In genomic region chr3:50255251-50255615, GRCh38 we compare ENCODE assay signal across 13 cellular contexts. TPM values are rescaled to one million over a fixed set of nuclear protein-coding genes. Genes with fewer than 3 reads are reported as not detected.
DNase-seq lines count a peak whose midpoint lies in the region; ATAC-seq, FAIRE-seq and TF ChIP-seq lines count a peak whose summit lies in the region.
"Had no signal": no experiment of that assay in that cellular context is flagged by ENCODE, and none has a peak within 500 bp of the region (broad histone marks: within the 10 kb centered on the region; RNA-seq: fewer than 3 reads in every experiment).

No MANE protein-coding gene starts in this region.

- H2AFZ ChIP-seq in GM23338 (no peak overlapping the region), keratinocyte (ENCODE audit: control insufficient read depth, low read length) (no peak overlapping the region)

- H3K4me3 Mint-ChIP-seq in GM23338, result no peak overlapping the region
- H3K4me3 Mint-ChIP-seq: CD4-positive, alpha-beta T cell; naive thymus-derived CD8-positive, alpha-beta T cell had no signal

- H3K27ac ChIP-seq in GM23338 (ENCODE audit: low read depth), result 0 out of 2 replicates have a peak overlapping the region, but pooled peaks have one; percentile 45
- H3K27ac ChIP-seq in angular gyrus (ENCODE audit: low read depth, low read length), result peak overlapping the region; percentile 48
- peak overlapping the region; percentile 71 for H3K27ac ChIP-seq in keratinocyte (ENCODE audit: control insufficient read depth, insufficient read depth, low read length)
- peak overlapping the region; percentile 92 for H3K27ac ChIP-seq in subcutaneous abdominal adipose tissue (ENCODE audit: low read depth, low read length)

- peaks cover 3% of the 10 kb centered on the region for H3K9me1 ChIP-seq in keratinocyte (ENCODE audit: control insufficient read depth, extremely low read depth, insufficient read depth, low read length)

- TF ChIP-seq CTCF in GM23338 (conservative IDR thresholded peaks at IDR 0.05; ENCODE audit: low read depth in 2 of 2), result no peak
- TF ChIP-seq CTCF in keratinocyte (optimal IDR thresholded peaks at IDR 0.05 in 1 of 3, IDR thresholded peaks at IDR 0.05 in 1 of 3, conservative IDR thresholded peaks at IDR 0.05 in 1 of 3; ENCODE audit: extremely low read depth in 1 of 3, insufficient read depth in 2 of 3, low read length in 3 of 3), result no peak
- TF ChIP-seq CTCF in GM10266 (IDR thresholded peaks at IDR 0.05; ENCODE audit: control insufficient read depth, insufficient read depth, low read depth, missing control alignments), result no peak

- H3F3A ChIP-seq in GM23338 (replicated peaks; ENCODE audit: low read depth), result peaks cover 23% of the 10 kb centered on the region

- peaks cover 14% of the 10 kb centered on the region for H3K36me3 ChIP-seq in GM23338 (ENCODE audit: insufficient read depth)
- H3K36me3 ChIP-seq in keratinocyte (ENCODE audit: control insufficient read depth in 2 of 2, extremely low read depth in 1 of 2, insufficient read depth in 2 of 2, low read length in 2 of 2), result peaks cover 26 to 38% of the 10 kb centered on the region in 2 experiments
- peaks cover 0 to 84% (median 66%) of the 10 kb centered on the region in 5 donors for H3K36me3 ChIP-seq in subcutaneous abdominal adipose tissue (ENCODE audit: control insufficient read depth in 5 of 5, insufficient read depth in 5 of 5, low read length in 5 of 5)

- peaks cover 11% of the 10 kb centered on the region for H3K79me2 ChIP-seq in GM23338 (replicated peaks; ENCODE audit: insufficient read depth)
- peaks cover 27% of the 10 kb centered on the region for H3K79me2 ChIP-seq in keratinocyte (ENCODE audit: control insufficient read depth, insufficient read depth, low read length)

- H3K4me1 Mint-ChIP-seq in GM23338, result peaks cover 24% of the 10 kb centered on the region

- H3K27me3 ChIP-seq in GM23338 (ENCODE audit: insufficient read depth) (no peaks in the 10 kb centered on the region), keratinocyte (ENCODE audit: control insufficient read depth, extremely low read depth, insufficient read depth, low read length) (no peaks in the 10 kb centered on the region), subcutaneous abdominal adipose tissue (ENCODE audit: control insufficient read depth in 5 of 5, insufficient read depth in 4 of 5, low read length in 5 of 5) (no peaks in the 10 kb centered on the region)

- H3K4me3 ChIP-seq in GM23338, result no peak overlapping the region
- H3K4me3 ChIP-seq in keratinocyte (ENCODE audit: control insufficient read depth in 2 of 3, extremely low read depth in 1 of 3, insufficient read depth in 2 of 3, low read depth in 1 of 3, low read length in 3 of 3), result no peak overlapping the region
- peak overlapping the region in 1 of 5 donors; percentile 10 for H3K4me3 ChIP-seq in subcutaneous abdominal adipose tissue (ENCODE audit: low read depth in 1 of 5, low read length in 5 of 5)

- no peaks in the 10 kb centered on the region for H3K9me2 ChIP-seq in GM23338 (ENCODE audit: insufficient read depth)

- H3K9me3 Mint-ChIP-seq in GM23338, result no peaks in the 10 kb centered on the region; the same call in 2 of the 3 replicates
- H3K9me3 Mint-ChIP-seq: CD4-positive, alpha-beta T cell; naive thymus-derived CD8-positive, alpha-beta T cell had no signal

- peak overlapping the region; percentile 46 for H3K9ac ChIP-seq in keratinocyte (ENCODE audit: control insufficient read depth, extremely low read depth, insufficient read depth, low read length)
- H3K9ac ChIP-seq in subcutaneous abdominal adipose tissue (ENCODE audit: low read length in 5 of 5), result peak overlapping the region in 2 of 5 donors; percentile 46 to 56

- H3K27me3 Mint-ChIP-seq in GM23338 (ENCODE audit: insufficient read depth, low read depth, poor library complexity), result peaks cover 14% of the 10 kb centered on the region
- H3K27me3 Mint-ChIP-seq: CD4-positive, alpha-beta T cell; naive thymus-derived CD8-positive, alpha-beta T cell had no signal

- peaks cover 13% of the 10 kb centered on the region; the same call in 1 of the 2 replicates for H4K20me1 ChIP-seq in GM23338 (replicated peaks; ENCODE audit: insufficient read depth)
- peaks cover 9% of the 10 kb centered on the region for H4K20me1 ChIP-seq in keratinocyte (ENCODE audit: control insufficient read depth, extremely low read depth, insufficient read depth, low read length)

- no peaks in the 10 kb centered on the region for H3K9me3 ChIP-seq in keratinocyte (ENCODE audit: control insufficient read depth, low read depth, low read length)
- H3K9me3 ChIP-seq in subcutaneous abdominal adipose tissue (ENCODE audit: control insufficient read depth in 5 of 5, low read length in 5 of 5), result peaks cover 0 to 10% (median 6%) of the 10 kb centered on the region in 5 donors

- H3K4me1 ChIP-seq in GM23338 (ENCODE audit: insufficient read depth) (peaks cover 6% of the 10 kb centered on the region; the same call in 1 of the 2 replicates), keratinocyte (ENCODE audit: control insufficient read depth, extremely low read depth, insufficient read depth, low read length) (peaks cover 38% of the 10 kb centered on the region), subcutaneous abdominal adipose tissue (ENCODE audit: control insufficient read depth in 5 of 5, insufficient read depth in 5 of 5, low read length in 5 of 5) (peaks cover 10 to 73% (median 51%) of the 10 kb centered on the region in 5 donors)

- peak; percentile 63 for FAIRE-seq in keratinocyte (lab: Jason Lieb, UNC)

- peaks cover 55% of the 10 kb centered on the region for H3K36me3 Mint-ChIP-seq in GM23338 (ENCODE audit: low read depth)

- DNase-seq in GM23338 (ENCODE audit: low spot score), result no peak
- DNase-seq in keratinocyte (ENCODE audit: low read depth, low spot score), result no peak
- DNase-seq in GM10266 (ENCODE audit: extremely low spot score), result no peak
- no peak for DNase-seq in HPDE6-E6E7 (ENCODE audit: extremely low spot score)
- DNase-seq in NK-92 treated with Interleukin-12 subunit alpha and Interleukin-12 subunit beta, amount 100 ng/mL, for 24 hours (lab: John Stamatoyannopoulos, UW), result no peak
- no peak for DNase-seq in HuH-7.5 (ENCODE audit: low spot score)
- DNase-seq: CD4-positive, alpha-beta T cell; naive thymus-derived CD8-positive, alpha-beta T cell; SHP77 treated with DMSO at 0.1 percent for 48 hours had no signal

- dilution Hi-C loops in keratinocyte (cut with MboI; ENCODE audit: extremely low pct_ligation_motif_present, low sequenced_read_pairs), result no loop called here

- no peak for ATAC-seq in GM23338
- ATAC-seq: naive thymus-derived CD8-positive, alpha-beta T cell had no signal

- no peak overlapping the region for H3K27ac Mint-ChIP-seq in GM23338

- H3K4me2 ChIP-seq in GM23338, result no peak overlapping the region
- peak overlapping the region; percentile 7 for H3K4me2 ChIP-seq in keratinocyte (ENCODE audit: control insufficient read depth, extremely low read depth, insufficient read depth, low read depth, low read length)

RNA-seq across cellular contexts. Expression of gene SEMA3B, which starts 13.7 kb away (rescaled TPM):
- 2.4 and 8.0 TPM in 2 replicates for total RNA-seq in GM23338 (2014; rRNA removed; shearing (Covaris generic))
- polyA plus RNA-seq in GM23338 (2016; fragmentation: Nextera tagmentation; extraction: Ambion mirVana) (3.0 and 3.3 TPM in 2 replicates), keratinocyte (0.33 to 0.81 TPM (median 0.58 TPM) in 3 replicates)
- 1.2 TPM for polyA plus RNA-seq in keratinocyte (2011; ENCODE audit: low read depth)
- 0.23 and 0.26 TPM in 2 replicates for polyA plus RNA-seq in keratinocyte (2011; cell fraction: cytosol; rRNA removed)
- 2.5 and 3.3 TPM in 2 replicates for polyA plus RNA-seq in keratinocyte (2011; cell fraction: nucleus; rRNA removed)
- 0.52 and 0.86 TPM in 2 replicates for polyA plus RNA-seq in keratinocyte (2012; ENCODE audit: low replicate concordance)
- polyA minus RNA-seq in keratinocyte, result 0.29 to 0.33 TPM (median 0.30 TPM) in 3 replicates
- polyA minus RNA-seq in keratinocyte (2011; cell fraction: cytosol; rRNA and poly(A)+ RNA removed), result 8.8 TPM
- polyA minus RNA-seq in keratinocyte (2011; cell fraction: nucleus; rRNA and poly(A)+ RNA removed), result 2.9 and 3.7 TPM in 2 replicates

RNA-seq across cellular contexts. Expression of gene GNAI2, which starts 19.2 kb away (rescaled TPM):
- total RNA-seq in GM23338 (2014; rRNA removed; shearing (Covaris generic)), result 132 and 153 TPM in 2 replicates
- polyA plus RNA-seq in GM23338 (2016; fragmentation: Nextera tagmentation; extraction: Ambion mirVana), result 138 and 140 TPM in 2 replicates
- 268 to 419 TPM (median 341 TPM) in 3 replicates for polyA plus RNA-seq in keratinocyte
- 90.9 TPM for polyA plus RNA-seq in keratinocyte (2011; ENCODE audit: low read depth)
- polyA plus RNA-seq in keratinocyte (2011; cell fraction: cytosol; rRNA removed), result 360 and 497 TPM in 2 replicates
- 163 and 215 TPM in 2 replicates for polyA plus RNA-seq in keratinocyte (2011; cell fraction: nucleus; rRNA removed)
- polyA plus RNA-seq in keratinocyte (2012; ENCODE audit: low replicate concordance), result 96.9 and 241 TPM in 2 replicates
- polyA minus RNA-seq in keratinocyte, result 357 to 545 TPM (median 495 TPM) in 3 replicates
- polyA minus RNA-seq in keratinocyte (2011; cell fraction: cytosol; rRNA and poly(A)+ RNA removed), result 236 TPM
- polyA minus RNA-seq in keratinocyte (2011; cell fraction: nucleus; rRNA and poly(A)+ RNA removed), result 63.3 and 89.7 TPM in 2 replicates

RNA-seq across cellular contexts. Expression of gene LSMEM2, which starts 23.7 kb away (rescaled TPM):
- 0.59 and 1.5 TPM in 2 replicates for total RNA-seq in GM23338 (2014; rRNA removed; shearing (Covaris generic))
- polyA plus RNA-seq in GM23338 (2016; fragmentation: Nextera tagmentation; extraction: Ambion mirVana) (0.86 and 1.5 TPM in 2 replicates), keratinocyte (not detected in 3 replicates)
- polyA plus RNA-seq in keratinocyte (2011; ENCODE audit: low read depth), result not detected
- not detected in 2 replicates for polyA plus RNA-seq in keratinocyte (2011; cell fraction: cytosol; rRNA removed)
- polyA plus RNA-seq in keratinocyte (2011; cell fraction: nucleus; rRNA removed), result 0.17 TPM in 1 of 2 replicates, not detected in the other
- not detected in 2 replicates for polyA plus RNA-seq in keratinocyte (2012; ENCODE audit: low replicate concordance)
- not detected in 3 replicates for polyA minus RNA-seq in keratinocyte
- polyA minus RNA-seq in keratinocyte (2011; cell fraction: cytosol; rRNA and poly(A)+ RNA removed), result not detected
- not detected in 2 replicates for polyA minus RNA-seq in keratinocyte (2011; cell fraction: nucleus; rRNA and poly(A)+ RNA removed)
- total RNA-seq: epithelial cell of proximal tubule; naive thymus-derived CD8-positive, alpha-beta T cell; NCI-H460 had no signal

RNA-seq across cellular contexts. Expression of gene IFRD2, which starts 37.0 kb away (rescaled TPM):
- 91.5 and 92.4 TPM in 2 replicates for total RNA-seq in GM23338 (2014; rRNA removed; shearing (Covaris generic))
- polyA plus RNA-seq in GM23338 (2016; fragmentation: Nextera tagmentation; extraction: Ambion mirVana), result 80.8 and 89.7 TPM in 2 replicates
- 43.1 to 90.4 TPM (median 50.3 TPM) in 3 replicates for polyA plus RNA-seq in keratinocyte
- polyA plus RNA-seq in keratinocyte (2011; ENCODE audit: low read depth), result 25.7 TPM
- 48.9 and 70.6 TPM in 2 replicates for polyA plus RNA-seq in keratinocyte (2011; cell fraction: cytosol; rRNA removed)
- polyA plus RNA-seq in keratinocyte (2011; cell fraction: nucleus; rRNA removed), result 110 and 122 TPM in 2 replicates
- 67.8 and 89.0 TPM in 2 replicates for polyA plus RNA-seq in keratinocyte (2012; ENCODE audit: low replicate concordance)
- 48.6 to 148 TPM (median 53.7 TPM) in 3 replicates for polyA minus RNA-seq in keratinocyte
- polyA minus RNA-seq in keratinocyte (2011; cell fraction: cytosol; rRNA and poly(A)+ RNA removed), result 67.9 TPM
- 32.0 and 34.3 TPM in 2 replicates for polyA minus RNA-seq in keratinocyte (2011; cell fraction: nucleus; rRNA and poly(A)+ RNA removed)

RNA-seq across cellular contexts. Expression of gene HYAL3, which starts 44.0 kb away (rescaled TPM):
- 2.5 and 7.1 TPM in 2 replicates for total RNA-seq in GM23338 (2014; rRNA removed; shearing (Covaris generic))
- 2.4 and 3.7 TPM in 2 replicates for polyA plus RNA-seq in GM23338 (2016; fragmentation: Nextera tagmentation; extraction: Ambion mirVana)
- polyA plus RNA-seq in keratinocyte, result 6.6 to 15.6 TPM (median 10.3 TPM) in 3 replicates
- polyA plus RNA-seq in keratinocyte (2011; ENCODE audit: low read depth), result 1.3 TPM
- polyA plus RNA-seq in keratinocyte (2011; cell fraction: cytosol; rRNA removed), result 8.8 and 15.8 TPM in 2 replicates
- polyA plus RNA-seq in keratinocyte (2011; cell fraction: nucleus; rRNA removed), result 14.3 and 18.5 TPM in 2 replicates
- polyA plus RNA-seq in keratinocyte (2012; ENCODE audit: low replicate concordance), result 3.2 and 9.2 TPM in 2 replicates
- 5.2 to 15.4 TPM (median 14.1 TPM) in 3 replicates for polyA minus RNA-seq in keratinocyte
- 15.5 TPM for polyA minus RNA-seq in keratinocyte (2011; cell fraction: cytosol; rRNA and poly(A)+ RNA removed)
- 7.7 and 8.8 TPM in 2 replicates for polyA minus RNA-seq in keratinocyte (2011; cell fraction: nucleus; rRNA and poly(A)+ RNA removed)
